8 cellular contexts compared by ENCODE assay signal in genomic region chr4:119212964-119213606, GRCh38. TPM values are rescaled to one million over a fixed set of nuclear protein-coding genes. Genes with fewer than 3 reads are reported as not detected.
DNase-seq lines count a peak whose midpoint lies in the region; ATAC-seq lines count a peak whose summit lies in the region.

No MANE protein-coding gene starts in this region.

- DNase-seq in NCI-H774 (lab: John Stamatoyannopoulos, UW): peak; percentile 48
- peak; percentile 74 for DNase-seq in activated CD8-positive, alpha-beta T cell treated with anti-CD3 and anti-CD28 coated beads, Interleukin-2, amount 10 ng/mL, durations not matched to agents 7 days and 5 days
- DNase-seq in memory B cell (ENCODE audit: low spot score in 2 of 2): peak in 1 of 2 donors; percentile 51
- DNase-seq in stimulated activated CD8-positive, alpha-beta memory T cell treated with anti-CD3 and anti-CD28 coated beads, Interleukin-15, amount 100 ng/mL, for 1 hour (ENCODE audit: low read depth): peak; percentile 17

- H3K4me1 ChIP-seq in BLaER1 (peaks cover 33% of the 10 kb centered on the region), endocrine pancreas (ENCODE audit: control insufficient read depth, insufficient read depth, low read length) (peaks cover 4% of the 10 kb centered on the region)

- ATAC-seq in GM19324 (IDR thresholded peaks at IDR 0.05; ENCODE audit: low FRiP score, unreplicated experiment) (peak; percentile 61), HG03442 (IDR thresholded peaks at IDR 0.05; ENCODE audit: unreplicated experiment) (peak; percentile 50), memory B cell (ENCODE audit: low read depth) (peak; percentile 45)
- peak; percentile 55 for ATAC-seq in activated CD8-positive, alpha-beta T cell treated with anti-CD3 and anti-CD28 coated beads, Interleukin-2, amount 10 ng/mL, durations not matched to agents 7 days and 5 days

- H3K36me3 ChIP-seq in BLaER1: peaks cover 7% of the 10 kb centered on the region
- no peaks in the 10 kb centered on the region for H3K36me3 ChIP-seq in endocrine pancreas (ENCODE audit: control insufficient read depth, insufficient read depth, low read length)

- H3K4me3 ChIP-seq in BLaER1: peak overlapping the region; percentile 86
- peak overlapping the region; percentile 97 for H3K4me3 ChIP-seq in endocrine pancreas (ENCODE audit: control insufficient read depth, insufficient read depth, low read length)

- no peaks in the 10 kb centered on the region for H3K9me3 ChIP-seq in BLaER1
- no peaks in the 10 kb centered on the region for H3K9me3 ChIP-seq in endocrine pancreas (ENCODE audit: control insufficient read depth, low read length)

- POLR2A ChIA-PET in activated CD8-positive, alpha-beta T cell treated with anti-CD3 and anti-CD28 coated beads, Interleukin-2, amount 10 ng/mL, durations not matched to agents 7 days and 5 days (lab: Charles Lee): interaction anchor here (0.9 to 3.0 kb wide), 12 partner anchors 9 to 352 kb away, joined by 3 to 29 read pairs (median 4); a partner anchor contains a TSS

- H3K27me3 Mint-ChIP-seq in activated CD8-positive, alpha-beta T cell treated with anti-CD3 and anti-CD28 coated beads, Interleukin-2, amount 10 ng/mL, durations not matched to agents 7 days and 5 days (ENCODE audit: low read depth): no peaks in the 10 kb centered on the region
- H3K27me3 Mint-ChIP-seq in memory B cell: no peaks in the 10 kb centered on the region

- H3K36me3 Mint-ChIP-seq in activated CD8-positive, alpha-beta T cell treated with anti-CD3 and anti-CD28 coated beads, Interleukin-2, amount 10 ng/mL, durations not matched to agents 7 days and 5 days (ENCODE audit: low read depth): peaks cover 11% of the 10 kb centered on the region
- H3K36me3 Mint-ChIP-seq in memory B cell: peaks cover 11% of the 10 kb centered on the region

- no peaks in the 10 kb centered on the region for H3K27me3 ChIP-seq in BLaER1
- H3K27me3 ChIP-seq in endocrine pancreas (ENCODE audit: control insufficient read depth, insufficient read depth, low read length): no peaks in the 10 kb centered on the region

- peak overlapping the region; percentile 88 for H3K27ac Mint-ChIP-seq in activated CD8-positive, alpha-beta T cell treated with anti-CD3 and anti-CD28 coated beads, Interleukin-2, amount 10 ng/mL, durations not matched to agents 7 days and 5 days
- H3K27ac Mint-ChIP-seq in memory B cell: peak overlapping the region; percentile 90

- H3K27ac ChIP-seq in BLaER1: peak overlapping the region; percentile 90

- no peaks in the 10 kb centered on the region for H4K20me1 ChIP-seq in BLaER1

- peaks cover 36% of the 10 kb centered on the region for H3K4me1 Mint-ChIP-seq in activated CD8-positive, alpha-beta T cell treated with anti-CD3 and anti-CD28 coated beads, Interleukin-2, amount 10 ng/mL, durations not matched to agents 7 days and 5 days (ENCODE audit: low read depth)
- peaks cover 21% of the 10 kb centered on the region for H3K4me1 Mint-ChIP-seq in memory B cell

- H3K4me3 Mint-ChIP-seq in activated CD8-positive, alpha-beta T cell treated with anti-CD3 and anti-CD28 coated beads, Interleukin-2, amount 10 ng/mL, durations not matched to agents 7 days and 5 days: peak overlapping the region; percentile 97
- H3K4me3 Mint-ChIP-seq in memory B cell: peak overlapping the region; percentile 97

- H3K9me3 Mint-ChIP-seq in activated CD8-positive, alpha-beta T cell treated with anti-CD3 and anti-CD28 coated beads, Interleukin-2, amount 10 ng/mL, durations not matched to agents 7 days and 5 days (ENCODE audit: insufficient read depth): no peaks in the 10 kb centered on the region
- H3K9me3 Mint-ChIP-seq in memory B cell: no peaks in the 10 kb centered on the region

- peak overlapping the region; percentile 88 for H3K9ac ChIP-seq in BLaER1
- peak overlapping the region; percentile 74 for H3K9ac ChIP-seq in endocrine pancreas (ENCODE audit: control insufficient read depth, insufficient read depth, low read length)

- H3K4me2 ChIP-seq in BLaER1: peak overlapping the region; percentile 89

- CTCF ChIA-PET in activated CD8-positive, alpha-beta T cell treated with anti-CD3 and anti-CD28 coated beads, Interleukin-2, amount 10 ng/mL, durations not matched to agents 7 days and 5 days (lab: Charles Lee): interaction anchor here (0.7 to 6.4 kb wide), 16 partner anchors 12 to 233 kb away, joined by 3 to 53 read pairs (median 4); a partner anchor contains a TSS

RNA-seq across cellular contexts. Expression of gene USP53, which starts 0.6 kb away (rescaled TPM):
- total RNA-seq in activated CD8-positive, alpha-beta T cell treated with anti-CD3 and anti-CD28 coated beads, Interleukin-2, amount 10 ng/mL, durations not matched to agents 7 days and 5 days: 10 to 100 TPM in 1 of 2 experiments, 1 to 10 TPM in 1; 10.0 to 10.1 TPM
